Comparison of ENCODE assay signal across 16 cellular contexts in the genomic region with DNA sequence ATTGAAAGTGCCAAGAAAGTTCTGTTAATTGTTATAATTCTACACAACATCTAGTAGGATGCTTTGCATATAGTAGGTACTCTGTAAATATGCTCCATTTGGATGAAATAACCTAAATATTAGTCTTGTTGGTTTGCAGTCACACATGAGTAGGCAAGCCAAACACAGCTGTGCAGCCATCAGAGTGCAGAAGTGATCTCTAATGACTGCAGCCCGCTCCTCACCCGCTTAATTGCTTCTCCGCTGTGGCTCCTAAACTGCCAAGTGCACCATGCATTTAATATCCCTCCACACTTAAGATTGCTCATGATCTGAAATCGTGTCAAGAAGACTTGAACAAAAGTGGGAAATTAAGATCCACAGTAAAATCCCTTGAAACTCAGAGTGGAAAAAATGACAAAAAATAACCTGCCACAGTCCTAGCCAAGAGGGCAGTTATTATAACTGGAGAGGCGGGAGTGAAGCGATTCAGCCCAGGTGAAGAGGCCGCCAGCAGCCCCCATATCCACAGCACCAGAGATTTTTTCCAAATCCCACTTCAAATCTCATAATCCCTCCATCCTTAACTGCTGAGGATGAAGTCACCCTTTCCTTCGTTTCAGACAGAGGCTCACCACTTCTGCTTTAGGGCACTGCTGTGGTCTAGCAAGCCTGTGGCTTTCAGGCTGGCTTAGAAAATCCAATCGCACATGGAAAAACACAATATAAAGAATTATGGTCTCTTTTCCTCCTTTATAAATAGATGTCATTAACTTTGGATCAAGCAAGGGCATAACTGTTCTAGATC.
A peak's percentile ranks its signal among the peaks of the same experiment; 100 is the strongest.
DNase-seq lines count a peak whose midpoint lies in the region; ATAC-seq, FAIRE-seq and TF ChIP-seq lines count a peak whose summit lies in the region.
"Had no signal": no experiment of that assay in that cellular context is flagged by ENCODE, and none has a peak within 500 bp of the region (broad histone marks: within the 10 kb centered on the region; RNA-seq: fewer than 3 reads in every experiment).

No MANE protein-coding gene starts in this region.

- H3K4me3 Mint-ChIP-seq in nephron = no peak overlapping the region
- H3K4me3 Mint-ChIP-seq in activated T-cell treated with anti-CD3 and anti-CD28 coated beads, Interleukin-2, amount 50 U/mL, for 24 hours = no peak overlapping the region
- H3K4me3 Mint-ChIP-seq: activated CD4-positive, alpha-beta T cell treated with anti-CD3 and anti-CD28 coated beads for 36 hours; activated T-cell treated with anti-CD3 and anti-CD28 coated beads, Interleukin-2, amount 50 U/mL, for 4 hours; T-helper 1 cell treated with Interleukin-12 subunit alpha and Interleukin-12 subunit beta and Interleukin-4 antibody, amounts not matched to agents 30 μg/mL and 1 μg/mL, for 36 hours had no signal

- TF ChIP-seq POLR2A in GM12892 (IDR thresholded peaks at IDR 0.05; ENCODE audit: low read depth, low read length) = no peak

- no peak for ATAC-seq in left colon
- no peak for ATAC-seq in HG02840 (IDR thresholded peaks at IDR 0.05; ENCODE audit: low FRiP score, unreplicated experiment)
- ATAC-seq: activated CD4-positive, alpha-beta T cell treated with anti-CD3 and anti-CD28 coated beads for 36 hours; activated T-cell treated with anti-CD3 and anti-CD28 coated beads, Interleukin-2, amount 50 U/mL, for 4 hours; Panc1 had no signal

- no peaks in the 10 kb centered on the region for H3K9me3 Mint-ChIP-seq in nephron
- no peaks in the 10 kb centered on the region for H3K9me3 Mint-ChIP-seq in activated T-cell treated with anti-CD3 and anti-CD28 coated beads, Interleukin-2, amount 50 U/mL, for 24 hours
- H3K9me3 Mint-ChIP-seq: activated T-cell treated with anti-CD3 and anti-CD28 coated beads, Interleukin-2, amount 50 U/mL, for 4 hours; T-helper 1 cell treated with Interleukin-12 subunit alpha and Interleukin-12 subunit beta and Interleukin-4 antibody, amounts not matched to agents 30 μg/mL and 1 μg/mL, for 36 hours had no signal

- no peaks in the 10 kb centered on the region for H3K27me3 Mint-ChIP-seq in nephron (ENCODE audit: low read depth)
- H3K27me3 Mint-ChIP-seq in activated T-cell treated with anti-CD3 and anti-CD28 coated beads, Interleukin-2, amount 50 U/mL, for 24 hours = peaks cover 21% of the 10 kb centered on the region

- H3K4me1 Mint-ChIP-seq in nephron = peaks cover 45% of the 10 kb centered on the region
- H3K4me1 Mint-ChIP-seq in activated T-cell treated with anti-CD3 and anti-CD28 coated beads, Interleukin-2, amount 50 U/mL, for 24 hours (ENCODE audit: low read depth) = peaks cover 2% of the 10 kb centered on the region

- no peak for FAIRE-seq in GM12892 (lab: Jason Lieb, UNC)

- peak overlapping the region; percentile 81 to 87 (median 82) for H3K27ac Mint-ChIP-seq in nephron
- H3K27ac Mint-ChIP-seq in activated T-cell treated with anti-CD3 and anti-CD28 coated beads, Interleukin-2, amount 50 U/mL, for 24 hours = no peak overlapping the region
- H3K27ac Mint-ChIP-seq: activated CD4-positive, alpha-beta T cell treated with anti-CD3 and anti-CD28 coated beads for 36 hours; T-helper 1 cell treated with Interleukin-12 subunit alpha and Interleukin-12 subunit beta and Interleukin-4 antibody, amounts not matched to agents 30 μg/mL and 1 μg/mL, for 36 hours had no signal

- intact Hi-C loops in left colon (cut with DNase I, micrococcal nuclease) = no loop called here

- H3K36me3 Mint-ChIP-seq in nephron (ENCODE audit: low read depth) = no peaks in the 10 kb centered on the region
- H3K36me3 Mint-ChIP-seq in activated T-cell treated with anti-CD3 and anti-CD28 coated beads, Interleukin-2, amount 50 U/mL, for 24 hours (ENCODE audit: low read depth) = no peaks in the 10 kb centered on the region

- TF ChIP-seq CTCF in nephron (IDR thresholded peaks at IDR 0.05; ENCODE audit: unreplicated experiment in 3 of 3) = no peak

- DNase-seq in GDM1 (lab: John Stamatoyannopoulos, UW) = peak; percentile 4
- DNase-seq in NCI-H146 treated with DMSO at 0.1 percent for 48 hours (lab: John Stamatoyannopoulos, UW; ENCODE audit: unreplicated experiment) = peak; percentile 68
- DNase-seq in NCI-H524 (lab: John Stamatoyannopoulos, UW) = peak; percentile 89 to 95
- DNase-seq in activated T-cell treated with anti-CD3 and anti-CD28 coated beads, Interleukin-2, amount 50 U/mL, for 24 hours = no peak
- no peak for DNase-seq in left colon
- DNase-seq in GM12892 (ENCODE audit: insufficient read length) = no peak
- DNase-seq: activated CD4-positive, alpha-beta T cell treated with anti-CD3 and anti-CD28 coated beads for 36 hours; activated T-cell treated with anti-CD3 and anti-CD28 coated beads, Interleukin-2, amount 50 U/mL, for 4 hours; AML-193; stimulated activated CD4-positive, alpha-beta T cell treated with anti-CD3 and anti-CD28 coated beads, Interleukin-1b, Interleukin-23, amount 100 ng/mL, for 48 hours; stimulated activated CD8-positive, alpha-beta memory T cell treated with anti-CD3 and anti-CD28 coated beads, Interleukin-4, amount 100 ng/mL, for 48 hours; tibial artery had no signal

Comparison
In these comparisons a context has a peak if more than half of its experiments do, and no peak if none do; other contexts are left out.
1. DNase-seq: peak in GDM1 (single experiment), NCI-H146 treated with DMSO at 0.1 percent for 48 hours (single experiment) and NCI-H524 (2 of 2); none in activated T-cell treated with anti-CD3 and anti-CD28 coated beads, Interleukin-2, amount 50 U/mL, for 24 hours (single experiment), left colon (0 of 2) and GM12892 (single experiment).